28 cellular contexts compared by ENCODE assay signal in the genomic region with DNA sequence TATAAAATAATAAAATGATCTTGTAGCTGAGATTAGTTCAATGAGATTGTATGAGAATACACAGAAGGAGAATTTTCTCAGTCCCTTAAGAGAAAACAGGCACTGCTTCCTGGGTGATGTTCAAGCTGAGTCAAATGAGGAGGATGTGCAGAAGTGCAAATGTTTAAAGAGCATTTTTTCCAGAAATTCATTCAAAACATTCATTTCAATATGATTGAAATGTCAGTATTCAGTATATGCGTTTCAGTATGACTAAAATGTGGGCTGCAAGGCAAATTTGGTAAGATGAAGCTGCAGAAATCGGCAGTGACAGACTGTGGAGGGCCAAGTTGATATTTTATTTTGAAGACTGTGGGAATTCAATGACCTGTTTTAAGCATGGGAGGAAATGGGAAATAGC. TPM values are rescaled to one million over a fixed set of nuclear protein-coding genes. Genes with fewer than 3 reads are reported as not detected.
"Had no signal": no experiment of that assay in that cellular context is flagged by ENCODE, and none has a peak within 500 bp of the region (broad histone marks: within the 10 kb centered on the region; RNA-seq: fewer than 3 reads in every experiment).

No MANE protein-coding gene starts in this region.

- H3K4me3 Mint-ChIP-seq: activated CD4-positive, alpha-beta T cell treated with anti-CD3 and anti-CD28 coated beads, Interleukin-2, amount 10 ng/mL, durations not matched to agents 24 days and 14 days; activated CD8-positive, alpha-beta memory T cell treated with anti-CD3 and anti-CD28 coated beads, Interleukin-2, amount 10 ng/mL, durations not matched to agents 7 days and 5 days; activated naive CD4-positive, alpha-beta T cell treated with anti-CD3 and anti-CD28 coated beads, Interleukin-2, amount 10 ng/mL, durations not matched to agents 7 days and 5 days; activated naive CD8-positive, alpha-beta T cell treated with anti-CD3 and anti-CD28 coated beads for 36 hours; activated T-cell treated with anti-CD3 and anti-CD28 coated beads, Interleukin-2, amount 50 U/mL, for 4 hours; T-helper 1 cell treated with Interleukin-12 subunit alpha and Interleukin-12 subunit beta and Interleukin-4 antibody, amounts not matched to agents 30 μg/mL and 1 μg/mL, for 36 hours had no signal

- H3K36me3 ChIP-seq: brain microvascular endothelial cell, cardiac muscle cell, SJSA1 had no signal

- H3K36me3 Mint-ChIP-seq: activated CD8-positive, alpha-beta memory T cell treated with anti-CD3 and anti-CD28 coated beads, Interleukin-2, amount 10 ng/mL, durations not matched to agents 7 days and 5 days; activated naive CD4-positive, alpha-beta T cell treated with anti-CD3 and anti-CD28 coated beads, Interleukin-2, amount 10 ng/mL, durations not matched to agents 7 days and 5 days; activated naive CD8-positive, alpha-beta T cell treated with anti-CD3 and anti-CD28 coated beads for 36 hours had no signal

- H3K9me3 Mint-ChIP-seq: activated naive CD4-positive, alpha-beta T cell treated with anti-CD3 and anti-CD28 coated beads, Interleukin-2, amount 10 ng/mL, durations not matched to agents 7 days and 5 days; T-helper 1 cell treated with Interleukin-12 subunit alpha and Interleukin-12 subunit beta and Interleukin-4 antibody, amounts not matched to agents 30 μg/mL and 1 μg/mL, for 36 hours had no signal

- H3K27me3 ChIP-seq: brain microvascular endothelial cell, cardiac muscle cell, SJSA1 had no signal

- H3K27me3 Mint-ChIP-seq: activated CD4-positive, alpha-beta T cell treated with anti-CD3 and anti-CD28 coated beads, Interleukin-2, amount 10 ng/mL, durations not matched to agents 24 days and 14 days; activated CD8-positive, alpha-beta memory T cell treated with anti-CD3 and anti-CD28 coated beads, Interleukin-2, amount 10 ng/mL, durations not matched to agents 7 days and 5 days; activated naive CD4-positive, alpha-beta T cell treated with anti-CD3 and anti-CD28 coated beads, Interleukin-2, amount 10 ng/mL, durations not matched to agents 7 days and 5 days; activated naive CD8-positive, alpha-beta T cell treated with anti-CD3 and anti-CD28 coated beads for 36 hours had no signal

- H3K4me1 Mint-ChIP-seq: activated CD4-positive, alpha-beta T cell treated with anti-CD3 and anti-CD28 coated beads, Interleukin-2, amount 10 ng/mL, durations not matched to agents 24 days and 14 days; activated CD8-positive, alpha-beta memory T cell treated with anti-CD3 and anti-CD28 coated beads, Interleukin-2, amount 10 ng/mL, durations not matched to agents 7 days and 5 days; activated naive CD4-positive, alpha-beta T cell treated with anti-CD3 and anti-CD28 coated beads, Interleukin-2, amount 10 ng/mL, durations not matched to agents 7 days and 5 days; activated naive CD8-positive, alpha-beta T cell treated with anti-CD3 and anti-CD28 coated beads for 36 hours had no signal

- H3K4me3 ChIP-seq: cardiac muscle cell, SJSA1 had no signal

- ATAC-seq: activated CD4-positive, CD25-positive, alpha-beta regulatory T cell treated with anti-CD3 and anti-CD28 coated beads, Interleukin-2, amount 50 U/mL, for 24 hours; activated CD8-positive, alpha-beta memory T cell treated with anti-CD3 and anti-CD28 coated beads, Interleukin-2, amount 10 ng/mL, durations not matched to agents 7 days and 5 days; activated T-cell treated with anti-CD3 and anti-CD28 coated beads, Interleukin-2, amount 50 U/mL, for 4 hours; PC-3; SK-N-SH treated with all-trans-retinoic acid at 6 μM for 48 hours had no signal

- H3K27ac Mint-ChIP-seq: activated CD4-positive, alpha-beta T cell treated with anti-CD3 and anti-CD28 coated beads, Interleukin-2, amount 10 ng/mL, durations not matched to agents 24 days and 14 days; activated CD8-positive, alpha-beta memory T cell treated with anti-CD3 and anti-CD28 coated beads, Interleukin-2, amount 10 ng/mL, durations not matched to agents 7 days and 5 days; activated naive CD4-positive, alpha-beta T cell treated with anti-CD3 and anti-CD28 coated beads, Interleukin-2, amount 10 ng/mL, durations not matched to agents 7 days and 5 days; activated naive CD8-positive, alpha-beta T cell treated with anti-CD3 and anti-CD28 coated beads for 36 hours; activated T-helper 2 cell treated with anti-CD3 and anti-CD28 coated beads, Interferon-gamma antibody, Interleukin-2, Interleukin-4, amounts not matched to agents 10 μg/mL and 5 μg/mL and 100 μg/mL, durations not matched to agents 14 hours and 24 hours and 36 hours; T-helper 1 cell treated with Interleukin-12 subunit alpha and Interleukin-12 subunit beta and Interleukin-4 antibody, amounts not matched to agents 30 μg/mL and 1 μg/mL, for 36 hours had no signal

- H3K9me3 ChIP-seq: SJSA1 had no signal

- H3K4me2 ChIP-seq: KMS-11 had no signal

- H3K4me1 ChIP-seq: SJSA1 had no signal

- H3K9ac ChIP-seq: KMS-11 had no signal

- H3K27ac ChIP-seq: brain microvascular endothelial cell, cardiac muscle cell, KMS-11, SJSA1 had no signal

- DNase-seq: activated CD4-positive, alpha-beta T cell treated with anti-CD3 and anti-CD28 coated beads, Interleukin-2, amount 10 ng/mL, durations not matched to agents 24 days and 14 days; activated CD4-positive, alpha-beta T cell treated with anti-CD3 and anti-CD28 coated beads, Interleukin-2, amount 50 U/mL, for 48 hours; activated CD8-positive, alpha-beta memory T cell treated with anti-CD3 and anti-CD28 coated beads, Interleukin-2, amount 10 ng/mL, durations not matched to agents 7 days and 5 days; activated gamma-delta T cell treated with Interleukin-2 at 50 U/mL for 16 hours; activated naive CD4-positive, alpha-beta T cell treated with anti-CD3 and anti-CD28 coated beads, Interleukin-2, amount 10 ng/mL, durations not matched to agents 7 days and 5 days; activated naive CD8-positive, alpha-beta T cell treated with anti-CD3 and anti-CD28 coated beads for 36 hours; activated T-cell treated with anti-CD3 and anti-CD28 coated beads, Interleukin-2, amount 50 U/mL, for 4 hours; brain microvascular endothelial cell; cerebellar nuclear complex; MV-4-11; NCI-H1105; NCI-H1436; NCI-H1694 treated with DMSO at 0.1 percent for 48 hours; NCI-H2081; NCI-H446; NCI-H524; PC-3; SHP77 had no signal

- FAIRE-seq: RCC 7860 had no signal

RNA-seq across cellular contexts. Expression of a gene that starts 19.3 kb away (rescaled TPM):
- total RNA-seq: activated CD4-positive, alpha-beta T cell treated with anti-CD3 and anti-CD28 coated beads, Interleukin-2, amount 10 ng/mL, durations not matched to agents 24 days and 14 days; activated CD8-positive, alpha-beta memory T cell treated with anti-CD3 and anti-CD28 coated beads, Interleukin-2, amount 10 ng/mL, durations not matched to agents 7 days and 5 days; activated naive CD8-positive, alpha-beta T cell treated with anti-CD3 and anti-CD28 coated beads for 36 hours; activated T-cell treated with anti-CD3 and anti-CD28 coated beads, Interleukin-2, amount 50 U/mL, for 4 hours; activated T-helper 2 cell treated with anti-CD3 and anti-CD28 coated beads, Interferon-gamma antibody, Interleukin-2, Interleukin-4, amounts not matched to agents 10 μg/mL and 5 μg/mL and 100 μg/mL, durations not matched to agents 14 hours and 24 hours and 36 hours; cardiac muscle cell; MCF 10A; PC-3; SJSA1 had no signal
- polyA plus RNA-seq: adipose tissue, cardiac muscle cell had no signal
